9 cellular contexts compared by ENCODE assay signal in genomic region chr2:11864724-11865123, GRCh38.
"Had no signal": no experiment of that assay in that cellular context is flagged by ENCODE, and none has a peak within 500 bp of the region (broad histone marks: within the 10 kb centered on the region; RNA-seq: fewer than 3 reads in every experiment).

No MANE protein-coding gene starts in this region.

- DNase-seq: activated CD4-positive, CD25-positive, alpha-beta regulatory T cell treated with anti-CD3 and anti-CD28 coated beads, Interleukin-2, amount 50 U/mL, for 72 hours; activated naive CD4-positive, alpha-beta T cell; activated T-cell treated with anti-CD3 and anti-CD28 coated beads, Interleukin-2, amount 50 U/mL, for 72 hours; effector CD4-positive, alpha-beta T cell; foreskin melanocyte; midbrain; T-helper 17 cell had no signal

- H3K9me3 Mint-ChIP-seq: activated T-cell treated with anti-CD3 and anti-CD28 coated beads, Interleukin-2, amount 50 U/mL, for 72 hours had no signal

- H3K27me3 ChIP-seq: right atrium auricular region, tibial nerve had no signal

- H3K9me3 ChIP-seq: right atrium auricular region, tibial nerve had no signal

- ATAC-seq: activated T-cell treated with anti-CD3 and anti-CD28 coated beads, Interleukin-2, amount 50 U/mL, for 72 hours; T-helper 17 cell had no signal

- H3K27me3 Mint-ChIP-seq: T-helper 17 cell had no signal

- H3K36me3 ChIP-seq: right atrium auricular region, tibial nerve had no signal

- H3K4me3 ChIP-seq: right atrium auricular region, tibial nerve had no signal
